Comparison of ENCODE assay signal across 1 cellular context in genomic region chr3:41265011-41265545, GRCh38.
TF ChIP-seq lines count a peak whose summit lies in the region.

No MANE protein-coding gene starts in this region.

TF ChIP-seq in HepG2, 621 proteins besides CTCF, POLR2A, EP300 and RAD21 (continued from another document):
- TF ChIP-seq GRHL1 (CRISPR knock-in tag; conservative IDR thresholded peaks at IDR 0.05) (no peak), ATM (IDR thresholded peaks at IDR 0.05; ENCODE audit: borderline replicate concordance) (no peak), JUNB (CRISPR knock-in tag; IDR thresholded peaks at IDR 0.05; ENCODE audit: borderline replicate concordance) (no peak), ZNF777 (CRISPR knock-in tag; IDR thresholded peaks at IDR 0.05) (no peak), FOSL2 (CRISPR knock-in tag; IDR thresholded peaks at IDR 0.05) (peak; percentile 76), ZBTB33 (CRISPR knock-in tag; IDR thresholded peaks at IDR 0.05) (peak; percentile 76; the same call in 1 of the 2 replicates), ZNF33A (CRISPR knock-in tag; IDR thresholded peaks at IDR 0.05; ENCODE audit: borderline replicate concordance) (no peak), ZNF687 (CRISPR knock-in tag; IDR thresholded peaks at IDR 0.05) (peak; percentile 30), NFIB (CRISPR knock-in tag; IDR thresholded peaks at IDR 0.05; ENCODE audit: borderline replicate concordance) (no peak), HOMEZ (CRISPR knock-in tag; IDR thresholded peaks at IDR 0.05; ENCODE audit: low read depth) (0 out of 2 replicates have a peak, but pooled peaks have one; percentile 43), SOX13 (IDR thresholded peaks at IDR 0.05) (no peak), SOX13 (CRISPR knock-in tag; conservative IDR thresholded peaks at IDR 0.05 in 1 of 2, IDR thresholded peaks at IDR 0.05 in 1 of 2) (no peak)
